ENCODE assay signal across 16 cellular contexts in genomic region chr12:64835926-64836325, GRCh38. TPM values are rescaled to one million over a fixed set of nuclear protein-coding genes. Genes with fewer than 3 reads are reported as not detected.
A peak's percentile ranks its signal among the peaks of the same experiment; 100 is the strongest.
DNase-seq lines count a peak whose midpoint lies in the region; ATAC-seq, FAIRE-seq and TF ChIP-seq lines count a peak whose summit lies in the region.
"Had no signal": no experiment of that assay in that cellular context is flagged by ENCODE, and none has a peak within 500 bp of the region (broad histone marks: within the 10 kb centered on the region; RNA-seq: fewer than 3 reads in every experiment).

No MANE protein-coding gene starts in this region.

- no peak for DNase-seq in HepG2 (ENCODE audit: low spot score)
- no peak for DNase-seq in right lobe of liver
- no peak for DNase-seq in GM12878 (ENCODE audit: low read depth, low spot score)
- peak in 1 of 3 donors; percentile 57 for DNase-seq in mucosa of descending colon
- DNase-seq in aorta, result no peak
- DNase-seq in cortex of kidney (lab: John Stamatoyannopoulos, UW), result no peak
- DNase-seq in H9, result no peak
- DNase-seq: 8988T; AML-193; CD4-positive, CD25-positive, alpha-beta regulatory T cell had no signal

- no peak overlapping the region for H3K18ac ChIP-seq in H9 (ENCODE audit: insufficient read length, low read depth, low read length)

- no peak overlapping the region for H2AK5ac ChIP-seq in H9 (ENCODE audit: insufficient read length, low read length)

- in situ Hi-C loops in HepG2 (cut with HindIII; ENCODE audit: extremely low pct_ligation_motif_present, low pct_unique_long_range_greater_than_20kb) (no loop called here), GM12878 (cut with MboI) (no loop called here)

- H2BK120ac ChIP-seq in H9 (ENCODE audit: low read depth, low read length, poor library complexity, severe bottlenecking), result no peak overlapping the region

- peaks cover 5% of the 10 kb centered on the region in 2 experiments for H3K4me1 Mint-ChIP-seq in H9
- H3K4me1 Mint-ChIP-seq: CD4-positive, CD25-positive, alpha-beta regulatory T cell had no signal

- SMC1A ChIA-PET in GM12878 (lab: Charles Lee; ENCODE audit: uncharacterized antibody, unreplicated experiment), result interaction anchor here (0.6 to 3.0 kb wide), 11 partner anchors 8 to 166 kb away, joined by 3 to 12 read pairs (median 3); partner anchors contain the start of gene TBC1D30

- H3K36me3 ChIP-seq in HepG2 (replicated peaks in 1 of 2; ENCODE audit: control insufficient read depth in 1 of 2, insufficient read depth in 2 of 2, low read length in 2 of 2), result no peaks in the 10 kb centered on the region
- no peaks in the 10 kb centered on the region for H3K36me3 ChIP-seq in right lobe of liver
- H3K36me3 ChIP-seq in GM12878 (ENCODE audit: control insufficient read depth in 2 of 2, insufficient read depth in 2 of 2, low read length in 1 of 2), result peaks cover 0 to 26% of the 10 kb centered on the region in 2 experiments; a peak in 2 of 4 replicates
- H3K36me3 ChIP-seq in mucosa of descending colon (ENCODE audit: low read depth), result no peaks in the 10 kb centered on the region
- no peaks in the 10 kb centered on the region for H3K36me3 ChIP-seq in aorta (ENCODE audit: control insufficient read depth in 1 of 2, insufficient read depth in 2 of 2, low read length in 1 of 2)
- H3K36me3 ChIP-seq: BLaER1 had no signal

- TF ChIP-seq EP300 in HepG2 (IDR thresholded peaks at IDR 0.05; ENCODE audit: low read depth in 2 of 2, low read length in 2 of 2) (no peak), HepG2 (CRISPR knock-in tag; IDR thresholded peaks at IDR 0.05; ENCODE audit: borderline replicate concordance) (no peak), GM12878 (IDR thresholded peaks at IDR 0.05; ENCODE audit: borderline replicate concordance in 1 of 2, control insufficient read depth in 1 of 2, low read depth in 2 of 2, low read length in 2 of 2) (no peak)

- no peaks in the 10 kb centered on the region for H3K27me3 ChIP-seq in HepG2 (ENCODE audit: control insufficient read depth in 1 of 2, insufficient read depth in 2 of 2, low read length in 2 of 2)
- no peaks in the 10 kb centered on the region for H3K27me3 ChIP-seq in right lobe of liver
- H3K27me3 ChIP-seq in GM12878 (replicated peaks in 1 of 2; ENCODE audit: control insufficient read depth in 2 of 2, insufficient read depth in 2 of 2, low read length in 1 of 2), result no peaks in the 10 kb centered on the region
- no peaks in the 10 kb centered on the region for H3K27me3 ChIP-seq in aorta (ENCODE audit: control insufficient read depth in 1 of 2, insufficient read depth in 2 of 2, low read length in 1 of 2)
- no peaks in the 10 kb centered on the region for H3K27me3 ChIP-seq in H9 (ENCODE audit: insufficient read depth, low read length)
- H3K27me3 ChIP-seq: BLaER1 had no signal

- H3T11ph ChIP-seq in H9 (ENCODE audit: low read length), result no peak overlapping the region

- intact Hi-C loops in HepG2 (cut with micrococcal nuclease; ENCODE audit: unreplicated experiment) (no loop called here), right lobe of liver (cut with DNase I) (no loop called here), GM12878 (cut with micrococcal nuclease; ENCODE audit: unreplicated experiment) (no loop called here), mucosa of descending colon (cut with DNase I, micrococcal nuclease) (no loop called here), aorta (cut with DNase I) (no loop called here)

- H3K27ac Mint-ChIP-seq in H9, result no peak overlapping the region
- H3K27ac Mint-ChIP-seq: CD4-positive, CD25-positive, alpha-beta regulatory T cell had no signal

- no peak overlapping the region for H3K4me3 ChIP-seq in HepG2 (replicated peaks in 1 of 3; ENCODE audit: insufficient read depth in 1 of 3, low read depth in 2 of 3, low read length in 3 of 3)
- no peak overlapping the region for H3K4me3 ChIP-seq in right lobe of liver
- no peak overlapping the region for H3K4me3 ChIP-seq in GM12878
- H3K4me3 ChIP-seq in mucosa of descending colon, result no peak overlapping the region
- H3K4me3 ChIP-seq in aorta (ENCODE audit: low read length in 2 of 2), result no peak overlapping the region
- H3K4me3 ChIP-seq: BLaER1 had no signal

- FAIRE-seq in HepG2 (lab: Jason Lieb, UNC) (no peak), GM12878 (lab: Jason Lieb, UNC) (no peak)
- FAIRE-seq: GM12891, GM19239, H1, HTR-8/SVneo had no signal

- H2BK20ac ChIP-seq in H9 (ENCODE audit: low read depth, low read length, poor library complexity, severe bottlenecking), result no peak overlapping the region

- H3K27ac ChIP-seq in HepG2 (ENCODE audit: extremely low read length, insufficient read depth, low read length), result no peak overlapping the region
- no peak overlapping the region for H3K27ac ChIP-seq in right lobe of liver
- no peak overlapping the region for H3K27ac ChIP-seq in GM12878 (ENCODE audit: control insufficient read depth, insufficient read depth)
- no peak overlapping the region for H3K27ac ChIP-seq in aorta (ENCODE audit: low read depth in 1 of 2, low read length in 2 of 2)
- no peak overlapping the region for H3K27ac ChIP-seq in H9 (ENCODE audit: insufficient read length, low read depth, low read length)
- H3K27ac ChIP-seq: BLaER1 had no signal

- 81% methylated on average over 2 of the region's 4 CpGs for WGBS in HepG2 (ENCODE audit: low lambda C conversion rate)
- 100% methylated on average over 1 of the region's 4 CpGs for WGBS in right lobe of liver (ENCODE audit: insufficient coverage, low coverage, low lambda C conversion rate, missing lambda C conversion rate)
- WGBS in GM12878 (ENCODE audit: insufficient coverage, insufficient replicate concordance, low lambda C conversion rate, missing lambda C conversion rate), result 66% methylated on average over 4 of the region's 4 CpGs
- WGBS in aorta, 2 donors, result 91 to 92% methylated on average over 4 of the region's 4 CpGs
- no CpG with 5 or more reads among the region's 4 CpGs for WGBS in H9 (ENCODE audit: extremely low coverage, insufficient read length, low lambda C conversion rate)

- no peaks in the 10 kb centered on the region for H3K9me3 ChIP-seq in HepG2 (ENCODE audit: low read length)
- H3K9me3 ChIP-seq in right lobe of liver, result no peaks in the 10 kb centered on the region
- peaks cover 5% of the 10 kb centered on the region for H3K9me3 ChIP-seq in GM12878 (replicated peaks; ENCODE audit: control insufficient read depth, insufficient read depth, low read length)
- no peaks in the 10 kb centered on the region for H3K9me3 ChIP-seq in mucosa of descending colon
- no peaks in the 10 kb centered on the region for H3K9me3 ChIP-seq in aorta (ENCODE audit: control insufficient read depth, low read length)
- no peaks in the 10 kb centered on the region for H3K9me3 ChIP-seq in H9 (ENCODE audit: control insufficient read depth, low read depth, low read length)

- no peak overlapping the region for H3K4ac ChIP-seq in H9 (ENCODE audit: low read depth, low read length)

- no peak overlapping the region for H2AFZ ChIP-seq in HepG2 (ENCODE audit: low read length)
- no peak overlapping the region for H2AFZ ChIP-seq in GM12878 (ENCODE audit: control insufficient read depth, low read depth, low read length)
- no peak overlapping the region for H2AFZ ChIP-seq in H9 (ENCODE audit: low read length)

- no peak overlapping the region for H3K9ac ChIP-seq in HepG2 (ENCODE audit: insufficient read depth, low read depth, low read length)
- H3K9ac ChIP-seq in GM12878 (ENCODE audit: control insufficient read depth, insufficient read depth, low read length), result no peak overlapping the region
- H3K9ac ChIP-seq in H9 (ENCODE audit: extremely low read depth, insufficient read length, low read length), result no peak overlapping the region
- H3K9ac ChIP-seq: BLaER1 had no signal

- H3K4me3 Mint-ChIP-seq in H9, result no peak overlapping the region
- H3K4me3 Mint-ChIP-seq: CD4-positive, CD25-positive, alpha-beta regulatory T cell had no signal

- no peak overlapping the region for H2BK12ac ChIP-seq in H9 (ENCODE audit: insufficient read length, low read depth, low read length)

- no peak overlapping the region for H3K14ac ChIP-seq in H9 (ENCODE audit: insufficient read depth, low read length)

- no peak overlapping the region for H2BK5ac ChIP-seq in H9 (ENCODE audit: insufficient read length, low read length)

- H3K79me2 ChIP-seq in HepG2 (ENCODE audit: insufficient read depth, low read length) (no peaks in the 10 kb centered on the region), GM12878 (ENCODE audit: control insufficient read depth, insufficient read depth, low read length) (peaks cover 3% of the 10 kb centered on the region), H9 (ENCODE audit: insufficient read depth, low read length) (no peaks in the 10 kb centered on the region)

- H3K4me2 ChIP-seq in HepG2 (ENCODE audit: low read depth, low read length) (no peak overlapping the region), GM12878 (ENCODE audit: control insufficient read depth, insufficient read depth) (0 out of 2 replicates have a peak overlapping the region, but pooled peaks have one; percentile 14), H9 (ENCODE audit: insufficient read depth, insufficient read length, low read length) (no peak overlapping the region)
- H3K4me2 ChIP-seq: BLaER1 had no signal

- H3K23ac ChIP-seq in H9 (ENCODE audit: insufficient read length, low read depth, low read length), result no peak overlapping the region

- H3K56ac ChIP-seq in H9 (ENCODE audit: insufficient read length, low read depth, low read length), result no peak overlapping the region

- no peaks in the 10 kb centered on the region for H3K23me2 ChIP-seq in H9 (ENCODE audit: insufficient read length, low read depth, low read length, poor library complexity, severe bottlenecking)

- peaks cover 3% of the 10 kb centered on the region; the same call in 1 of the 2 replicates for H3K27me3 Mint-ChIP-seq in H9 (ENCODE audit: low read depth)

- H4K5ac ChIP-seq in H9 (ENCODE audit: insufficient read length, low read depth, low read length), result no peak overlapping the region

- peaks cover 0 to 3% of the 10 kb centered on the region in 2 experiments; a peak in 1 of 5 replicates for H3K9me3 Mint-ChIP-seq in H9

- CTCF ChIA-PET in HepG2 (lab: Yijun Ruan, JAX; ENCODE audit: low intra/inter-chr PET ratio, low total read pairs) (no interaction called here), GM12878 (lab: Yijun Ruan, JAX) (interaction anchor here (0.8 to 2.3 kb wide), 6 partner anchors 10 to 58 kb away, joined by 3 to 10 read pairs (median 4); no protein-coding TSS in a partner anchor)

- no peak for TF ChIP-seq POLR2A in HepG2 (IDR thresholded peaks at IDR 0.05; ENCODE audit: insufficient read depth in 1 of 2, low read depth in 2 of 2, low read length in 2 of 2)
- no peak for TF ChIP-seq POLR2A in right lobe of liver (IDR thresholded peaks at IDR 0.05)
- TF ChIP-seq POLR2A in GM12878 (IDR thresholded peaks at IDR 0.05; ENCODE audit: low read depth, low read length), result no peak

- TF ChIP-seq CTCF in HepG2 (CRISPR knock-in tag; IDR thresholded peaks at IDR 0.05) (no peak), right lobe of liver (IDR thresholded peaks at IDR 0.05) (no peak), GM12878 (IDR thresholded peaks at IDR 0.05 in 2 of 3, conservative IDR thresholded peaks at IDR 0.05 in 1 of 3; ENCODE audit: control insufficient read depth in 2 of 3, extremely low read depth in 1 of 3, insufficient read depth in 1 of 3, low read depth in 3 of 3, low read length in 3 of 3) (no peak), mucosa of descending colon (IDR thresholded peaks at IDR 0.05) (no peak), H9 (conservative IDR thresholded peaks at IDR 0.05) (no peak)

- H4K91ac ChIP-seq in H9 (ENCODE audit: insufficient read length, low read depth, low read length), result no peak overlapping the region

- no peaks in the 10 kb centered on the region for H3K79me1 ChIP-seq in H9 (ENCODE audit: insufficient read depth, low read depth, low read length, poor library complexity, severe bottlenecking)

- RAD21 ChIA-PET in GM12878 (lab: Charles Lee; ENCODE audit: unreplicated experiment), result interaction anchor here (2.7 kb wide), 1 partner anchor 41 kb away, joined by 10 read pairs; no protein-coding TSS in a partner anchor

- ATAC-seq in HepG2 (no peak), right lobe of liver (no peak), GM12878 (no peak), mucosa of descending colon (peak; percentile 85), aorta (ENCODE audit: low FRiP score) (no peak)
- ATAC-seq: HCT116 had no signal

- no peak overlapping the region for H2BK15ac ChIP-seq in H9 (ENCODE audit: low read depth, low read length)

- TF ChIP-seq RAD21 in HepG2 (CRISPR knock-in tag; IDR thresholded peaks at IDR 0.05) (no peak), GM12878 (IDR thresholded peaks at IDR 0.05; ENCODE audit: insufficient read depth, low read depth, low read length) (no peak)

- peaks cover 0 to 8% (median 5%) of the 10 kb centered on the region in 3 experiments; a peak in 5 of 7 replicates for H3K36me3 Mint-ChIP-seq in H9 (ENCODE audit: insufficient read depth in 1 of 3, low read depth in 3 of 3)
- H3K36me3 Mint-ChIP-seq: CD4-positive, CD25-positive, alpha-beta regulatory T cell had no signal

- no peak overlapping the region for H4K8ac ChIP-seq in H9 (replicated peaks; ENCODE audit: insufficient read length, low read depth, low read length)

- no peaks in the 10 kb centered on the region for H4K20me1 ChIP-seq in HepG2 (ENCODE audit: insufficient read depth, low read length)
- no peaks in the 10 kb centered on the region for H4K20me1 ChIP-seq in GM12878 (ENCODE audit: control insufficient read depth, insufficient read depth)
- H4K20me1 ChIP-seq in H9 (ENCODE audit: control insufficient read depth, insufficient read depth, insufficient read length), result no peaks in the 10 kb centered on the region
- H4K20me1 ChIP-seq: BLaER1 had no signal

- H3K4me1 ChIP-seq in HepG2 (ENCODE audit: insufficient read depth, low read length) (no peaks in the 10 kb centered on the region), right lobe of liver (no peaks in the 10 kb centered on the region), GM12878 (ENCODE audit: control insufficient read depth, insufficient read depth, low read length) (no peaks in the 10 kb centered on the region; the same call in 1 of the 2 replicates), mucosa of descending colon (ENCODE audit: low read depth) (peaks cover 6% of the 10 kb centered on the region), aorta (ENCODE audit: control insufficient read depth in 1 of 2, insufficient read depth in 2 of 2, low read length in 2 of 2) (no peaks in the 10 kb centered on the region), H9 (ENCODE audit: insufficient read depth, low read length) (no peaks in the 10 kb centered on the region)
- H3K4me1 ChIP-seq: BLaER1 had no signal

- POLR2A ChIA-PET in HepG2 (lab: Yijun Ruan, JAX) (no interaction called here), GM12878 (lab: Charles Lee) (interaction anchor here (1.0 kb wide), 1 partner anchor 20 kb away, joined by 3 read pairs; no protein-coding TSS in a partner anchor)

- BruUV-seq in HepG2 (replicated peaks; lab: Mats Ljungman, UMichigan), result no TSS peak
- no TSS peak for BruUV-seq in GM12878 (replicated peaks; lab: Mats Ljungman, UMichigan)

RNA-seq across cellular contexts. Expression of gene TBC1D30, which starts 11.5 kb away (rescaled TPM):
- total RNA-seq in HepG2 (2016; rRNA removed; fragmentation: Illumina TruSeq; extraction: Trizol), result 0.21 and 0.42 TPM in 2 replicates
- not detected in 2 replicates for total RNA-seq in HepG2 (2016; cell fraction: cytosol; rRNA removed; fragmentation: Illumina TruSeq; extraction: Trizol; ENCODE audit: low read depth)
- total RNA-seq in HepG2 (2016; cell fraction: insoluble cytoplasmic fraction; rRNA removed; fragmentation: Illumina TruSeq; extraction: Trizol), result 0.30 and 0.33 TPM in 2 replicates
- total RNA-seq in HepG2 (2016; cell fraction: membrane; rRNA removed; fragmentation: Illumina TruSeq; extraction: Trizol), result 0.25 and 0.28 TPM in 2 replicates
- total RNA-seq in HepG2 (2016; cell fraction: nucleus; rRNA removed; fragmentation: Illumina TruSeq; extraction: Trizol), result 0.31 TPM in 1 of 2 replicates, not detected in the other
- polyA plus RNA-seq in HepG2 (2011; rRNA removed), result 0.35 and 0.67 TPM in 2 replicates
- polyA plus RNA-seq in HepG2 (2011; cell fraction: cytosol; rRNA removed), result 0.63 and 0.83 TPM in 2 replicates
- polyA plus RNA-seq in HepG2 (2011; cell fraction: nucleus; rRNA removed), result 0.36 and 0.56 TPM in 2 replicates
- polyA plus RNA-seq in HepG2 (2012), result 0.13 and 0.19 TPM in 2 replicates
- polyA plus RNA-seq in HepG2 (2016; cell fraction: cytosol; fragmentation: Illumina TruSeq; extraction: Trizol; ENCODE audit: low read depth), result 0.07 TPM in 1 of 2 replicates, not detected in the other
- polyA plus RNA-seq in HepG2 (2016; cell fraction: insoluble cytoplasmic fraction; fragmentation: Illumina TruSeq; extraction: Trizol; ENCODE audit: low read depth), result 0.44 and 0.53 TPM in 2 replicates
- 0.19 TPM in 1 of 2 replicates, not detected in the other for polyA plus RNA-seq in HepG2 (2016; cell fraction: membrane; fragmentation: Illumina TruSeq; extraction: Trizol; ENCODE audit: low read depth)
- 0.15 TPM in 1 of 2 replicates, not detected in the other for polyA plus RNA-seq in HepG2 (2016; cell fraction: nucleus; fragmentation: Illumina TruSeq; extraction: Trizol; ENCODE audit: insufficient read depth, low read depth)
- polyA minus RNA-seq in HepG2 (2011; rRNA and poly(A)+ RNA removed; ENCODE audit: low replicate concordance), result 0.02 and 10.0 TPM in 2 replicates
- polyA minus RNA-seq in HepG2 (2011; cell fraction: cytosol; rRNA and poly(A)+ RNA removed), result not detected in 2 replicates
- 0.25 and 0.77 TPM in 2 replicates for polyA minus RNA-seq in HepG2 (2011; cell fraction: nucleus; rRNA and poly(A)+ RNA removed)
- total RNA-seq in right lobe of liver, result 1 to 10 TPM; 1.1 to 2.7 (median 1.3) TPM
- 78.4 and 88.8 TPM in 2 replicates for total RNA-seq in GM12878 (2013; cell fraction: nucleolus; rRNA removed)
- total RNA-seq in GM12878 (2014; rRNA removed), result 15.9 and 17.1 TPM in 2 replicates
- total RNA-seq in GM12878 (2014; rRNA removed; fragmentation: Illumina TruSeq; extraction: Trizol), result 9.1 and 10.2 TPM in 2 replicates
- total RNA-seq in GM12878 (2021), result 15.8 and 16.1 TPM in 2 replicates
- 5.5 TPM for polyA plus RNA-seq in GM12878 (2011; ENCODE audit: low read depth)
- 3.3 and 3.9 TPM in 2 replicates for polyA plus RNA-seq in GM12878 (2011; rRNA removed)
- polyA plus RNA-seq in GM12878 (2011; cell fraction: cytosol; rRNA removed), result 2.1 TPM in 2 replicates
- polyA plus RNA-seq in GM12878 (2011; cell fraction: nucleus; rRNA removed), result 3.2 and 3.7 TPM in 2 replicates
- polyA plus RNA-seq in GM12878 (2012), result 9.5 and 16.9 TPM in 2 replicates
- polyA plus RNA-seq in GM12878 (2014; fragmentation: Illumina TruSeq; extraction: Trizol), result 11.9 and 13.0 TPM in 2 replicates
- polyA plus RNA-seq in GM12878 (2014; fragmentation: Nextera tagmentation; extraction: Ambion mirVana), result 1 to 10 TPM; 1.2 to 1.6 TPM
- 10.2 and 12.3 TPM in 2 replicates for polyA plus RNA-seq in GM12878 (2014; rRNA removed)
- 10 to 100 TPM; 21.0 to 23.3 TPM for polyA plus RNA-seq in GM12878 (2016; fragmentation: Nextera tagmentation; extraction: Ambion mirVana)
- 3.6 and 4.9 TPM in 2 replicates for polyA minus RNA-seq in GM12878 (2011; rRNA and poly(A)+ RNA removed)
- 1.1 and 2.4 TPM in 2 replicates for polyA minus RNA-seq in GM12878 (2011; cell fraction: cytosol; rRNA and poly(A)+ RNA removed)
- 2.4 and 6.5 TPM in 2 replicates for polyA minus RNA-seq in GM12878 (2011; cell fraction: nucleus; rRNA and poly(A)+ RNA removed)
- total RNA-seq in mucosa of descending colon, result 1 to 10 TPM; 3.6 to 8.7 (median 7.4) TPM
- total RNA-seq in aorta, result 1 to 10 TPM; 4.1 to 9.7 TPM
- polyA plus RNA-seq in aorta, result 1 to 10 TPM in 1 of 2 donors, under 1 TPM in 1; 0.18 to 1.9 TPM
- total RNA-seq in H9 (2021), result 1.6 and 2.2 TPM in 2 replicates

Comparison
In these comparisons a context has a peak if more than half of its experiments do, and no peak if none do; other contexts are left out.
1. Of the 75 proteins assayed by ChIP-seq in both HepG2 and GM12878: peak only in HepG2: CEBPB; only in GM12878: none; in both: none; in neither: 74.